Comparison of ENCODE assay signal across 29 cellular contexts in genomic region chr7:17782216-17782549, GRCh38.
"Had no signal": no experiment of that assay in that cellular context is flagged by ENCODE, and none has a peak within 500 bp of the region (broad histone marks: within the 10 kb centered on the region; RNA-seq: fewer than 3 reads in every experiment).

No MANE protein-coding gene starts in this region.

- FAIRE-seq: colon had no signal

- H3K36me3 ChIP-seq: ascending aorta, esophagus squamous epithelium, gastroesophageal sphincter, heart left ventricle, WERI-Rb-1 had no signal

- H3K27me3 ChIP-seq: ascending aorta, esophagus squamous epithelium, gastroesophageal sphincter, heart left ventricle had no signal

- H3K4me3 Mint-ChIP-seq: activated B cell treated with CpG ODN at 0.5 μM for 24 hours; activated CD8-positive, alpha-beta T cell treated with anti-CD3 and anti-CD28 coated beads for 36 hours; activated naive CD4-positive, alpha-beta T cell treated with anti-CD3 and anti-CD28 coated beads, Interleukin-2, amount 10 ng/mL, durations not matched to agents 7 days and 5 days; activated naive CD8-positive, alpha-beta T cell treated with anti-CD3 and anti-CD28 coated beads, Interleukin-2, amount 10 ng/mL, durations not matched to agents 7 days and 5 days; activated T-cell treated with anti-CD3 and anti-CD28 coated beads, Interleukin-2, amount 50 U/mL, for 4 hours; activated T-helper 1 cell treated with anti-CD3 and anti-CD28 coated beads, Interleukin-12 subunit alpha, Interleukin-12 subunit beta, Interleukin-2, Interleukin-4 antibody, amounts not matched to agents 30 ng/mL and 10 ng/mL and 1 ng/mL, durations not matched to agents 14 hours and 24 hours and 36 hours; effector memory CD8-positive, alpha-beta T cell; T-helper 17 cell; T-helper 2 cell treated with Interferon-gamma antibody and Interleukin-4, amounts not matched to agents 5 μg/mL and 100 μg/mL, for 36 hours had no signal

- H3K4me1 Mint-ChIP-seq: activated B cell treated with CpG ODN at 0.5 μM for 24 hours; activated naive CD4-positive, alpha-beta T cell treated with anti-CD3 and anti-CD28 coated beads, Interleukin-2, amount 10 ng/mL, durations not matched to agents 7 days and 5 days; activated naive CD8-positive, alpha-beta T cell treated with anti-CD3 and anti-CD28 coated beads, Interleukin-2, amount 10 ng/mL, durations not matched to agents 7 days and 5 days had no signal

- H3K36me3 Mint-ChIP-seq: activated naive CD4-positive, alpha-beta T cell treated with anti-CD3 and anti-CD28 coated beads, Interleukin-2, amount 10 ng/mL, durations not matched to agents 7 days and 5 days; activated naive CD4-positive, alpha-beta T cell treated with anti-CD3 and anti-CD28 coated beads, Interleukin-2, amount 50 U/mL, for 72 hours; activated naive CD8-positive, alpha-beta T cell treated with anti-CD3 and anti-CD28 coated beads, Interleukin-2, amount 10 ng/mL, durations not matched to agents 7 days and 5 days had no signal

- H3K27me3 Mint-ChIP-seq: activated B cell treated with CpG ODN at 0.5 μM for 24 hours; activated CD8-positive, alpha-beta T cell treated with anti-CD3 and anti-CD28 coated beads for 36 hours; activated naive CD4-positive, alpha-beta T cell treated with anti-CD3 and anti-CD28 coated beads, Interleukin-2, amount 10 ng/mL, durations not matched to agents 7 days and 5 days; activated naive CD8-positive, alpha-beta T cell treated with anti-CD3 and anti-CD28 coated beads, Interleukin-2, amount 10 ng/mL, durations not matched to agents 7 days and 5 days; effector memory CD8-positive, alpha-beta T cell; T-helper 17 cell had no signal

- H3K27ac Mint-ChIP-seq: activated B cell treated with CpG ODN at 0.5 μM for 24 hours; activated CD8-positive, alpha-beta T cell treated with anti-CD3 and anti-CD28 coated beads for 36 hours; activated naive CD4-positive, alpha-beta T cell treated with anti-CD3 and anti-CD28 coated beads, Interleukin-2, amount 10 ng/mL, durations not matched to agents 7 days and 5 days; activated naive CD4-positive, alpha-beta T cell treated with anti-CD3 and anti-CD28 coated beads, Interleukin-2, amount 50 U/mL, for 72 hours; activated naive CD8-positive, alpha-beta T cell treated with anti-CD3 and anti-CD28 coated beads, Interleukin-2, amount 10 ng/mL, durations not matched to agents 7 days and 5 days; activated T-helper 1 cell treated with anti-CD3 and anti-CD28 coated beads, Interleukin-12 subunit alpha, Interleukin-12 subunit beta, Interleukin-2, Interleukin-4 antibody, amounts not matched to agents 30 ng/mL and 10 ng/mL and 1 ng/mL, durations not matched to agents 14 hours and 24 hours and 36 hours; activated T-helper 2 cell treated with anti-CD3 and anti-CD28 coated beads, Interferon-gamma antibody, Interleukin-2, Interleukin-4, amounts not matched to agents 10 μg/mL and 5 μg/mL and 100 μg/mL, durations not matched to agents 14 hours and 24 hours and 36 hours; effector memory CD8-positive, alpha-beta T cell; T-helper 17 cell; T-helper 2 cell treated with Interferon-gamma antibody and Interleukin-4, amounts not matched to agents 5 μg/mL and 100 μg/mL, for 36 hours had no signal

- H3K9me3 ChIP-seq: ascending aorta, esophagus squamous epithelium, gastroesophageal sphincter, heart left ventricle had no signal

- H3K4me1 ChIP-seq: ascending aorta, esophagus squamous epithelium, gastroesophageal sphincter, heart left ventricle had no signal

- ATAC-seq: activated CD4-positive, CD25-positive, alpha-beta regulatory T cell treated with anti-CD3 and anti-CD28 coated beads, Interleukin-2, amount 50 U/mL, for 24 hours; activated CD8-positive, alpha-beta T cell treated with anti-CD3 and anti-CD28 coated beads for 36 hours; activated naive CD4-positive, alpha-beta T cell treated with anti-CD3 and anti-CD28 coated beads, Interleukin-2, amount 50 U/mL, for 72 hours; activated T-cell treated with anti-CD3 and anti-CD28 coated beads, Interleukin-2, amount 50 U/mL, for 4 hours; effector memory CD8-positive, alpha-beta T cell; gastroesophageal sphincter; heart left ventricle; T-helper 17 cell had no signal

- H3K9me3 Mint-ChIP-seq: activated B cell treated with CpG ODN at 0.5 μM for 24 hours; activated CD8-positive, alpha-beta T cell treated with anti-CD3 and anti-CD28 coated beads for 36 hours; activated naive CD4-positive, alpha-beta T cell treated with anti-CD3 and anti-CD28 coated beads, Interleukin-2, amount 10 ng/mL, durations not matched to agents 7 days and 5 days; activated naive CD4-positive, alpha-beta T cell treated with anti-CD3 and anti-CD28 coated beads, Interleukin-2, amount 50 U/mL, for 72 hours; activated naive CD8-positive, alpha-beta T cell treated with anti-CD3 and anti-CD28 coated beads, Interleukin-2, amount 10 ng/mL, durations not matched to agents 7 days and 5 days; activated T-cell treated with anti-CD3 and anti-CD28 coated beads, Interleukin-2, amount 50 U/mL, for 4 hours; activated T-helper 1 cell treated with anti-CD3 and anti-CD28 coated beads, Interleukin-12 subunit alpha, Interleukin-12 subunit beta, Interleukin-2, Interleukin-4 antibody, amounts not matched to agents 30 ng/mL and 10 ng/mL and 1 ng/mL, durations not matched to agents 14 hours and 24 hours and 36 hours; activated T-helper 2 cell treated with anti-CD3 and anti-CD28 coated beads, Interferon-gamma antibody, Interleukin-2, Interleukin-4, amounts not matched to agents 10 μg/mL and 5 μg/mL and 100 μg/mL, durations not matched to agents 14 hours and 24 hours and 36 hours; effector memory CD8-positive, alpha-beta T cell; T-helper 2 cell treated with Interferon-gamma antibody and Interleukin-4, amounts not matched to agents 5 μg/mL and 100 μg/mL, for 36 hours had no signal

- H3K4me3 ChIP-seq: ascending aorta, esophagus squamous epithelium, gastroesophageal sphincter, heart left ventricle had no signal

- H3K27ac ChIP-seq: ascending aorta, epithelial cell of prostate, esophagus squamous epithelium, gastroesophageal sphincter, heart left ventricle, WERI-Rb-1 had no signal

- DNase-seq: activated B cell treated with CpG ODN at 0.5 μM for 24 hours; activated CD4-positive, alpha-beta T cell treated with anti-CD3 and anti-CD28 coated beads for 48 hours; activated CD4-positive, alpha-beta T cell treated with anti-CD3 and anti-CD28 coated beads, Interleukin-2, amount 50 U/mL, for 1 hour; activated CD4-positive, alpha-beta T cell treated with anti-CD3 and anti-CD28 coated beads, Interleukin-2, amount 50 U/mL, for 48 hours; activated CD8-positive, alpha-beta memory T cell treated with anti-CD3 and anti-CD28 coated beads for 24 hours; activated CD8-positive, alpha-beta T cell treated with anti-CD3 and anti-CD28 coated beads for 36 hours; activated effector memory CD4-positive, alpha-beta T cell treated with anti-CD3 and anti-CD28 coated beads, Interleukin-2, amount 50 U/mL, for 16 hours; activated naive CD4-positive, alpha-beta T cell treated with anti-CD3 and anti-CD28 coated beads, Interleukin-2, amount 10 ng/mL, durations not matched to agents 7 days and 5 days; activated naive CD8-positive, alpha-beta T cell treated with anti-CD3 and anti-CD28 coated beads, Interleukin-2, amount 10 ng/mL, durations not matched to agents 7 days and 5 days; activated T-cell treated with anti-CD3 and anti-CD28 coated beads, Interleukin-2, amount 50 U/mL, for 4 hours; caudate nucleus; cortex of kidney; effector CD4-positive, alpha-beta T cell; effector memory CD8-positive, alpha-beta T cell; esophagus squamous epithelium; foreskin melanocyte; heart left ventricle; hypothalamus; T-helper 17 cell; WERI-Rb-1 had no signal
